24 cellular contexts compared by ENCODE assay signal in genomic region chr16:27600386-27600785, GRCh38. TPM values are rescaled to one million over a fixed set of nuclear protein-coding genes. Genes with fewer than 3 reads are reported as not detected.
DNase-seq lines count a peak whose midpoint lies in the region; ATAC-seq and TF ChIP-seq lines count a peak whose summit lies in the region.
"Had no signal": no experiment of that assay in that cellular context is flagged by ENCODE, and none has a peak within 500 bp of the region (broad histone marks: within the 10 kb centered on the region; RNA-seq: fewer than 3 reads in every experiment).

No MANE protein-coding gene starts in this region.

- H3K36me3 ChIP-seq in cardiac muscle cell (no peaks in the 10 kb centered on the region), heart left ventricle (peaks cover 0 to 3% (median 0%) of the 10 kb centered on the region in 9 donors), iPS-20b (ENCODE audit: insufficient read depth, low read depth, low read length) (no peaks in the 10 kb centered on the region)
- H3K36me3 ChIP-seq: SJSA1 had no signal

- H3K4me1 Mint-ChIP-seq in activated CD8-positive, alpha-beta T cell treated with anti-CD3 and anti-CD28 coated beads for 36 hours (ENCODE audit: low read depth), result no peaks in the 10 kb centered on the region
- H3K4me1 Mint-ChIP-seq: activated CD8-positive, alpha-beta memory T cell treated with anti-CD3 and anti-CD28 coated beads, Interleukin-2, amount 10 ng/mL, durations not matched to agents 7 days and 5 days had no signal

- H3K27me3 ChIP-seq in cardiac muscle cell (no peaks in the 10 kb centered on the region), heart left ventricle (no peaks in the 10 kb centered on the region), iPS-20b (ENCODE audit: insufficient read depth, low read length) (no peaks in the 10 kb centered on the region)
- H3K27me3 ChIP-seq: SJSA1 had no signal

- no peak overlapping the region for H3K4me3 ChIP-seq in cardiac muscle cell
- H3K4me3 ChIP-seq in heart left ventricle, result no peak overlapping the region
- no peak overlapping the region for H3K4me3 ChIP-seq in iPS-20b (ENCODE audit: low read length)
- H3K4me3 ChIP-seq: SJSA1 had no signal

- WGBS in heart left ventricle, 4 donors, result 81 to 88% (median 86%) methylated on average over 6 of the region's 6 CpGs

- TF ChIP-seq POLR2A in heart left ventricle (IDR thresholded peaks at IDR 0.05), result no peak

- H3K9ac ChIP-seq in iPS-20b (ENCODE audit: low read depth, low read length), result peak overlapping the region; percentile 5; the same call in 1 of the 2 replicates

- no peak overlapping the region for H3K27ac Mint-ChIP-seq in activated CD8-positive, alpha-beta T cell treated with anti-CD3 and anti-CD28 coated beads for 36 hours
- H3K27ac Mint-ChIP-seq: activated CD8-positive, alpha-beta memory T cell treated with anti-CD3 and anti-CD28 coated beads, Interleukin-2, amount 10 ng/mL, durations not matched to agents 7 days and 5 days; activated T-cell treated with anti-CD3 and anti-CD28 coated beads, Interleukin-2, amount 50 U/mL, for 72 hours; CD4-positive, alpha-beta T cell had no signal

- H3K27ac ChIP-seq in cardiac muscle cell (peak overlapping the region; percentile 51), heart left ventricle (no peak overlapping the region), iPS-20b (ENCODE audit: low read length) (no peak overlapping the region)
- H3K27ac ChIP-seq: SJSA1 had no signal

- no peaks in the 10 kb centered on the region for H3K27me3 Mint-ChIP-seq in activated CD8-positive, alpha-beta T cell treated with anti-CD3 and anti-CD28 coated beads for 36 hours
- H3K27me3 Mint-ChIP-seq: activated CD8-positive, alpha-beta memory T cell treated with anti-CD3 and anti-CD28 coated beads, Interleukin-2, amount 10 ng/mL, durations not matched to agents 7 days and 5 days; CD4-positive, alpha-beta T cell had no signal

- DNase-seq in cardiac muscle cell (ENCODE audit: low read depth in 1 of 2, low spot score in 1 of 2) (peak in 1 of 2 donors; percentile 49), heart left ventricle (no peak), SK-N-DZ (ENCODE audit: low spot score) (peak; percentile 32), NAMALWA (ENCODE audit: low spot score) (no peak)
- DNase-seq in activated CD8-positive, alpha-beta T cell treated with anti-CD3 and anti-CD28 coated beads for 36 hours, result no peak
- DNase-seq: 8988T; activated CD4-positive, alpha-beta T cell treated with anti-CD3 and anti-CD28 coated beads for 48 hours; activated CD8-positive, alpha-beta memory T cell treated with anti-CD3 and anti-CD28 coated beads, Interleukin-2, amount 10 ng/mL, durations not matched to agents 7 days and 5 days; activated naive CD4-positive, alpha-beta T cell treated with anti-CD3 and anti-CD28 coated beads, Interleukin-2, amount 50 U/mL, for 16 hours; activated T-cell treated with anti-CD3 and anti-CD28 coated beads, Interleukin-2, amount 50 U/mL, for 72 hours; aorta; CD4-positive, alpha-beta T cell; DMS79; left cardiac atrium; NCI-H1694; NK-92 treated with Interleukin-12 subunit alpha and Interleukin-12 subunit beta, amount 100 ng/mL, for 24 hours; occipital lobe; trophoblast cell had no signal

- H3K4me3 Mint-ChIP-seq in activated CD8-positive, alpha-beta T cell treated with anti-CD3 and anti-CD28 coated beads for 36 hours, result no peak overlapping the region
- H3K4me3 Mint-ChIP-seq: activated CD8-positive, alpha-beta memory T cell treated with anti-CD3 and anti-CD28 coated beads, Interleukin-2, amount 10 ng/mL, durations not matched to agents 7 days and 5 days; activated T-cell treated with anti-CD3 and anti-CD28 coated beads, Interleukin-2, amount 50 U/mL, for 72 hours; CD4-positive, alpha-beta T cell had no signal

- POLR2A ChIA-PET in activated CD8-positive, alpha-beta T cell treated with anti-CD3 and anti-CD28 coated beads for 36 hours (lab: Charles Lee), result interaction anchor here (0.5 kb wide), 1 partner anchor 86 kb away, joined by 4 read pairs; no protein-coding TSS in a partner anchor

- intact Hi-C loops in heart left ventricle (cut with DNase I), result loop anchor here in 1 of 10 donors (10.0 kb wide), 1 partner anchor 464 kb away; the partner anchor contains the start of gene GSG1L
- intact Hi-C loops in activated CD8-positive, alpha-beta T cell treated with anti-CD3 and anti-CD28 coated beads for 36 hours (cut with micrococcal nuclease), result no loop called here

- no peak for ATAC-seq in heart left ventricle
- ATAC-seq in GM18520 (IDR thresholded peaks at IDR 0.05; ENCODE audit: unreplicated experiment), result no peak
- no peak for ATAC-seq in GM18868 (IDR thresholded peaks at IDR 0.05; ENCODE audit: unreplicated experiment)
- no peak for ATAC-seq in activated CD8-positive, alpha-beta T cell treated with anti-CD3 and anti-CD28 coated beads for 36 hours
- ATAC-seq: activated CD8-positive, alpha-beta memory T cell treated with anti-CD3 and anti-CD28 coated beads, Interleukin-2, amount 10 ng/mL, durations not matched to agents 7 days and 5 days; activated T-cell treated with anti-CD3 and anti-CD28 coated beads, Interleukin-2, amount 50 U/mL, for 72 hours; HCT116; HepG2; left cardiac atrium had no signal

- no peaks in the 10 kb centered on the region for H3K36me3 Mint-ChIP-seq in activated CD8-positive, alpha-beta T cell treated with anti-CD3 and anti-CD28 coated beads for 36 hours (ENCODE audit: low read depth)
- H3K36me3 Mint-ChIP-seq: activated CD8-positive, alpha-beta memory T cell treated with anti-CD3 and anti-CD28 coated beads, Interleukin-2, amount 10 ng/mL, durations not matched to agents 7 days and 5 days had no signal

- peaks cover 41% of the 10 kb centered on the region for H3K4me1 ChIP-seq in cardiac muscle cell (ENCODE audit: low read depth)
- H3K4me1 ChIP-seq in heart left ventricle, result peaks cover 0 to 5% (median 0%) of the 10 kb centered on the region in 12 donors
- H3K4me1 ChIP-seq in iPS-20b (ENCODE audit: insufficient read depth, low read length), result peaks cover 16% of the 10 kb centered on the region
- H3K4me1 ChIP-seq: SJSA1 had no signal

- no peaks in the 10 kb centered on the region for H3K9me3 Mint-ChIP-seq in activated CD8-positive, alpha-beta T cell treated with anti-CD3 and anti-CD28 coated beads for 36 hours
- H3K9me3 Mint-ChIP-seq: activated T-cell treated with anti-CD3 and anti-CD28 coated beads, Interleukin-2, amount 50 U/mL, for 72 hours; CD4-positive, alpha-beta T cell had no signal

- no peak for TF ChIP-seq CTCF in cardiac muscle cell (IDR thresholded peaks at IDR 0.05; ENCODE audit: low read depth, low read length)
- no peak for TF ChIP-seq CTCF in heart left ventricle (IDR thresholded peaks at IDR 0.05)
- TF ChIP-seq CTCF in activated CD8-positive, alpha-beta T cell treated with anti-CD3 and anti-CD28 coated beads for 36 hours (IDR thresholded peaks at IDR 0.05), result no peak

- CTCF ChIA-PET in activated CD8-positive, alpha-beta T cell treated with anti-CD3 and anti-CD28 coated beads for 36 hours (lab: Charles Lee), result no interaction called here

- H3K9me3 ChIP-seq in cardiac muscle cell (ENCODE audit: low read depth) (no peaks in the 10 kb centered on the region), heart left ventricle (no peaks in the 10 kb centered on the region), iPS-20b (ENCODE audit: insufficient read depth, low read depth, low read length) (no peaks in the 10 kb centered on the region)
- H3K9me3 ChIP-seq: SJSA1 had no signal

RNA-seq across cellular contexts. Expression of gene KATNIP, which starts 50.4 kb away (rescaled TPM):
- total RNA-seq in cardiac muscle cell (12.6 and 24.1 TPM in 2 replicates), heart left ventricle (10 to 100 TPM in 8 of 9 donors, 1 to 10 TPM in 1; 9.7 to 26.3 (median 18.8) TPM)
- polyA plus RNA-seq in cardiac muscle cell (10.8 and 11.2 TPM in 2 replicates), heart left ventricle (1 to 10 TPM; 5.8 to 9.1 TPM)
- 3.9 and 8.8 TPM in 2 replicates for polyA plus RNA-seq in SK-N-DZ (2014; cell fraction: cytosol; rRNA removed)
- polyA plus RNA-seq in SK-N-DZ (2014; cell fraction: nucleus; rRNA removed), result 22.8 and 40.8 TPM in 2 replicates
- 10 to 100 TPM in 1 of 2 experiments, 1 to 10 TPM in 1; 9.6 to 11.5 TPM for total RNA-seq in activated CD8-positive, alpha-beta T cell treated with anti-CD3 and anti-CD28 coated beads for 36 hours

RNA-seq across cellular contexts. Expression of gene GTF3C1, which starts 50.7 kb away (rescaled TPM):
- 144 and 162 TPM in 2 replicates for total RNA-seq in cardiac muscle cell
- 82.9 and 113 TPM in 2 replicates for polyA plus RNA-seq in cardiac muscle cell
- 10 to 100 TPM; 48.1 to 76.4 (median 69.5) TPM for total RNA-seq in heart left ventricle
- 10 to 100 TPM; 53.2 to 80.3 TPM for polyA plus RNA-seq in heart left ventricle
- polyA plus RNA-seq in SK-N-DZ (2014; cell fraction: cytosol; rRNA removed), result 55.5 and 59.0 TPM in 2 replicates
- polyA plus RNA-seq in SK-N-DZ (2014; cell fraction: nucleus; rRNA removed), result 67.9 and 81.5 TPM in 2 replicates
- total RNA-seq in activated CD8-positive, alpha-beta T cell treated with anti-CD3 and anti-CD28 coated beads for 36 hours, result 10 to 100 TPM; 55.9 to 58.6 TPM
